Comparison of ENCODE assay signal across 10 cellular contexts in genomic region chr22:21570398-21570797, GRCh38. TPM values are rescaled to one million over a fixed set of nuclear protein-coding genes. Genes with fewer than 3 reads are reported as not detected.
DNase-seq lines count a peak whose midpoint lies in the region; ATAC-seq and TF ChIP-seq lines count a peak whose summit lies in the region.
"Had no signal": no experiment of that assay in that cellular context is flagged by ENCODE, and none has a peak within 500 bp of the region (broad histone marks: within the 10 kb centered on the region; RNA-seq: fewer than 3 reads in every experiment).

No MANE protein-coding gene starts in this region.

- no peak for DNase-seq in GM12864 (ENCODE audit: low read depth)
- no peak for DNase-seq in T-helper 17 cell
- DNase-seq in immature natural killer cell = no peak
- DNase-seq in DMS 273 treated with DMSO at 0.1 percent for 48 hours (lab: John Stamatoyannopoulos, UW) = no peak
- DNase-seq: DMS153, NCI-H2081 treated with DMSO at 0.1 percent for 48 hours, transverse colon had no signal

- H3K4me1 ChIP-seq in BLaER1 treated with 17β-estradiol and CSF1 and Interleukin-3, amounts not matched to agents 10 nM and 100 nM = peaks cover 53 to 66% (median 61%) of the 10 kb centered on the region in 10 experiments

- no peaks in the 10 kb centered on the region for H3K9me3 Mint-ChIP-seq in immature natural killer cell

- peak overlapping the region; percentile 90 for H3K4me3 Mint-ChIP-seq in T-helper 17 cell
- peak overlapping the region in 4 of 5 donors; percentile 2 to 86 (median 21) for H3K4me3 Mint-ChIP-seq in immature natural killer cell

- peak overlapping the region; percentile 61 to 100 (median 100); a peak in 19 of 22 replicates for H3K9ac ChIP-seq in BLaER1 treated with 17β-estradiol and CSF1 and Interleukin-3, amounts not matched to agents 10 nM and 100 nM

- no peaks in the 10 kb centered on the region for H3K27me3 Mint-ChIP-seq in T-helper 17 cell
- no peaks in the 10 kb centered on the region for H3K27me3 Mint-ChIP-seq in immature natural killer cell (ENCODE audit: low read depth in 3 of 3)

- peak overlapping the region; percentile 77 to 98 (median 94); a peak in 15 of 20 replicates for H3K4me3 ChIP-seq in BLaER1 treated with 17β-estradiol and CSF1 and Interleukin-3, amounts not matched to agents 10 nM and 100 nM
- H3K4me3 ChIP-seq in GM12864 (ENCODE audit: low read depth, low read length) = peak overlapping the region; percentile 33

- peaks cover 13 to 47% (median 35%) of the 10 kb centered on the region in 11 experiments for H3K36me3 ChIP-seq in BLaER1 treated with 17β-estradiol and CSF1 and Interleukin-3, amounts not matched to agents 10 nM and 100 nM
- H3K36me3 ChIP-seq: transverse colon had no signal

- H3K27me3 ChIP-seq in BLaER1 treated with 17β-estradiol and CSF1 and Interleukin-3, amounts not matched to agents 10 nM and 100 nM = no peaks in the 10 kb centered on the region
- H3K27me3 ChIP-seq: transverse colon had no signal

- H3K27ac ChIP-seq in BLaER1 treated with 17β-estradiol and CSF1 and Interleukin-3, amounts not matched to agents 10 nM and 100 nM = peak overlapping the region; percentile 31 to 100 (median 99); a peak in 20 of 22 replicates
- H3K27ac ChIP-seq: transverse colon had no signal

- ATAC-seq in T-helper 17 cell (no peak), HG03565 (IDR thresholded peaks at IDR 0.05; ENCODE audit: unreplicated experiment) (no peak), HG03039 (IDR thresholded peaks at IDR 0.05; ENCODE audit: unreplicated experiment) (no peak)

- no peaks in the 10 kb centered on the region for H3K9me3 ChIP-seq in BLaER1 treated with 17β-estradiol and CSF1 and Interleukin-3, amounts not matched to agents 10 nM and 100 nM (replicated peaks in 1 of 11)
- no peaks in the 10 kb centered on the region for H3K9me3 ChIP-seq in T-helper 17 cell (ENCODE audit: control insufficient read depth, low read length, poor library complexity, severe bottlenecking)
- H3K9me3 ChIP-seq: transverse colon had no signal

- peak overlapping the region; percentile 83 to 100 (median 96) for H3K4me2 ChIP-seq in BLaER1 treated with 17β-estradiol and CSF1 and Interleukin-3, amounts not matched to agents 10 nM and 100 nM

- peaks cover 3% of the 10 kb centered on the region for H3K36me3 Mint-ChIP-seq in T-helper 17 cell (ENCODE audit: low read depth)
- peaks cover 0 to 3% (median 0%) of the 10 kb centered on the region in 3 donors for H3K36me3 Mint-ChIP-seq in immature natural killer cell

- H4K20me1 ChIP-seq in BLaER1 treated with 17β-estradiol and CSF1 and Interleukin-3, amounts not matched to agents 10 nM and 100 nM = peaks cover 70 to 77% (median 72%) of the 10 kb centered on the region in 11 experiments

- H3K4me1 Mint-ChIP-seq in T-helper 17 cell (peaks cover 41% of the 10 kb centered on the region), immature natural killer cell (peaks cover 64 to 67% of the 10 kb centered on the region in 2 donors)

- peak overlapping the region; percentile 94 for H3K27ac Mint-ChIP-seq in T-helper 17 cell
- peak overlapping the region in 4 of 6 donors; percentile 33 to 88 (median 56) for H3K27ac Mint-ChIP-seq in immature natural killer cell

- no peak for TF ChIP-seq CTCF in GM12864 (IDR thresholded peaks at IDR 0.05; ENCODE audit: low read depth, low read length, missing control alignments)

RNA-seq across cellular contexts. Expression of gene UBE2L3, which starts 2.9 kb away (rescaled TPM):
- 10 to 100 TPM; 25.7 to 30.4 TPM for total RNA-seq in T-helper 17 cell
- 100 to 1,000 TPM; 110 to 133 (median 115) TPM for polyA plus RNA-seq in immature natural killer cell

RNA-seq across cellular contexts. Expression of gene RIMBP3C, which starts 19.1 kb away (rescaled TPM):
- total RNA-seq in T-helper 17 cell = 1 to 10 TPM in 1 of 2 donors, under 1 TPM in 1; 0.34 to 1.2 TPM
- polyA plus RNA-seq in immature natural killer cell = under 1 TPM in 2 of 3 donors, not detected in 1; 0.16 to 0.53 TPM
- total RNA-seq: transverse colon had no signal

RNA-seq across cellular contexts. Expression of gene YDJC, which starts 59.4 kb away (rescaled TPM):
- total RNA-seq in T-helper 17 cell = 10 to 100 TPM; 28.3 to 31.0 TPM
- 10 to 100 TPM; 46.7 to 61.7 (median 47.7) TPM for polyA plus RNA-seq in immature natural killer cell
